17 cellular contexts compared by ENCODE assay signal in genomic region chr2:69065735-69066336, GRCh38. TPM values are rescaled to one million over a fixed set of nuclear protein-coding genes. Genes with fewer than 3 reads are reported as not detected.
DNase-seq lines count a peak whose midpoint lies in the region; ATAC-seq and TF ChIP-seq lines count a peak whose summit lies in the region.
"Had no signal": no experiment of that assay in that cellular context is flagged by ENCODE, and none has a peak within 500 bp of the region (broad histone marks: within the 10 kb centered on the region; RNA-seq: fewer than 3 reads in every experiment).

No MANE protein-coding gene starts in this region.

- DNase-seq in NCI-H1105 treated with DMSO at 0.1 percent for 48 hours (lab: John Stamatoyannopoulos, UW) (peak; percentile 29), NCI-H1105 (lab: John Stamatoyannopoulos, UW) (no peak), NCI-H128 (lab: John Stamatoyannopoulos, UW; ENCODE audit: unreplicated experiment) (peak; percentile 8), tibial artery (no peak), lower lobe of right lung (no peak)
- DNase-seq: H9, MG63, NCI-H1417 treated with DMSO at 0.1 percent for 48 hours, NCI-H1930, NCI-H446, NCI-H748 treated with DMSO at 0.1 percent for 48 hours, PC-3, SW 1271 had no signal

- H3K9me3 ChIP-seq in tibial artery (no peaks in the 10 kb centered on the region), lower lobe of right lung (no peaks in the 10 kb centered on the region)
- H3K9me3 ChIP-seq: MG63, SJSA1 had no signal

- H3K36me3 ChIP-seq in tibial artery (no peaks in the 10 kb centered on the region), lower lobe of right lung (no peaks in the 10 kb centered on the region)

- H3K27me3 ChIP-seq in tibial artery (no peaks in the 10 kb centered on the region), lower lobe of right lung (ENCODE audit: low read depth) (no peaks in the 10 kb centered on the region)
- H3K27me3 ChIP-seq: MG63, SJSA1 had no signal

- H3K27ac ChIP-seq in VCaP (peak overlapping the region; percentile 17; the same call in 1 of the 2 replicates), tibial artery (peak overlapping the region; percentile 92 to 93), lower lobe of right lung (no peak overlapping the region)
- H3K27ac ChIP-seq: SJSA1 had no signal

- H3K4me1 ChIP-seq in tibial artery = peaks cover 0 to 74% (median 43%) of the 10 kb centered on the region in 4 donors
- H3K4me1 ChIP-seq in lower lobe of right lung = peaks cover 6% of the 10 kb centered on the region
- H3K4me1 ChIP-seq: SJSA1 had no signal

- no peak for TF ChIP-seq CTCF in VCaP (conservative IDR thresholded peaks at IDR 0.05)
- no peak for TF ChIP-seq CTCF in tibial artery (IDR thresholded peaks at IDR 0.05)
- TF ChIP-seq CTCF in lower lobe of right lung (IDR thresholded peaks at IDR 0.05) = no peak

- H3K4me3 ChIP-seq in tibial artery (no peak overlapping the region), lower lobe of right lung (no peak overlapping the region)
- H3K4me3 ChIP-seq: MG63, SJSA1 had no signal

- no peak for ATAC-seq in GM19395 (IDR thresholded peaks at IDR 0.05; ENCODE audit: unreplicated experiment)
- no peak for ATAC-seq in lower lobe of right lung
- ATAC-seq: PC-3 had no signal

- intact Hi-C loops in tibial artery (cut with DNase I; ENCODE audit: low total_unique reads) = no loop called here
- intact Hi-C loops in lower lobe of right lung (cut with DNase I) = no loop called here

RNA-seq across cellular contexts. Expression of gene ANTXR1, which starts 52.9 kb away (rescaled TPM):
- total RNA-seq in lower lobe of right lung = 54.3 TPM
- total RNA-seq: HT-29 had no signal

Comparison
In these comparisons a context has a peak if more than half of its experiments do, and no peak if none do; other contexts are left out.
1. DNase-seq: peak in NCI-H1105 treated with DMSO at 0.1 percent for 48 hours (single experiment) and NCI-H128 (single experiment); none in NCI-H1105 (single experiment), tibial artery (0 of 2) and lower lobe of right lung (single experiment).